26 cellular contexts compared by ENCODE assay signal in genomic region chr14:93337143-93337753, GRCh38. TPM values are rescaled to one million over a fixed set of nuclear protein-coding genes. Genes with fewer than 3 reads are reported as not detected.
DNase-seq lines count a peak whose midpoint lies in the region; ATAC-seq, FAIRE-seq and TF ChIP-seq lines count a peak whose summit lies in the region.
"Had no signal": no experiment of that assay in that cellular context is flagged by ENCODE, and none has a peak within 500 bp of the region (broad histone marks: within the 10 kb centered on the region; RNA-seq: fewer than 3 reads in every experiment).

No MANE protein-coding gene starts in this region.

- no peak overlapping the region for H3K4me2 ChIP-seq in HepG2 (ENCODE audit: low read depth, low read length)
- H3K4me2 ChIP-seq in OCI-LY7 (ENCODE audit: low read length): no peak overlapping the region
- H3K4me2 ChIP-seq: smooth muscle cell had no signal

- H2AFZ ChIP-seq in HepG2 (ENCODE audit: low read length): no peak overlapping the region
- no peak overlapping the region for H2AFZ ChIP-seq in OCI-LY7 (ENCODE audit: low read length)

- H3K4me3 ChIP-seq in HepG2 (replicated peaks in 1 of 3; ENCODE audit: insufficient read depth in 1 of 3, low read depth in 2 of 3, low read length in 3 of 3) (no peak overlapping the region), right lobe of liver (no peak overlapping the region), OCI-LY7 (ENCODE audit: low read depth, low read length, poor library complexity, severe bottlenecking) (no peak overlapping the region)
- H3K4me3 ChIP-seq: dorsolateral prefrontal cortex, pancreas, smooth muscle cell, testis had no signal

- no peak overlapping the region for H3K27ac ChIP-seq in HepG2 (ENCODE audit: extremely low read length, insufficient read depth, low read length)
- no peak overlapping the region for H3K27ac ChIP-seq in right lobe of liver
- no peak overlapping the region for H3K27ac ChIP-seq in OCI-LY7 (ENCODE audit: low read depth, low read length, poor library complexity, severe bottlenecking)
- H3K27ac ChIP-seq: 22Rv1, dorsolateral prefrontal cortex, pancreas, testis, VCaP had no signal

- peak; percentile 67 for TF ChIP-seq CTCF in HepG2 (CRISPR knock-in tag; IDR thresholded peaks at IDR 0.05)
- TF ChIP-seq CTCF in right lobe of liver (IDR thresholded peaks at IDR 0.05): no peak
- TF ChIP-seq CTCF in OCI-LY7 (conservative IDR thresholded peaks at IDR 0.05; ENCODE audit: low read length): no peak
- no peak for TF ChIP-seq CTCF in D721Med (IDR thresholded peaks at IDR 0.05; ENCODE audit: insufficient read depth, missing control alignments)

- WGBS in HepG2 (ENCODE audit: low lambda C conversion rate): 61% methylated on average over 4 of the region's 4 CpGs
- WGBS in right lobe of liver (ENCODE audit: insufficient coverage, low coverage, low lambda C conversion rate, missing lambda C conversion rate): 89% methylated on average over 4 of the region's 4 CpGs

- H3K79me2 ChIP-seq in HepG2 (ENCODE audit: insufficient read depth, low read length) (peaks cover 3% of the 10 kb centered on the region), OCI-LY7 (ENCODE audit: insufficient read depth, low read depth, low read length) (peaks cover 13% of the 10 kb centered on the region; the same call in 1 of the 2 replicates)

- intact Hi-C loops in HepG2 (cut with micrococcal nuclease; ENCODE audit: unreplicated experiment): loop anchor here (10.0 kb wide), 1 partner anchor 52 kb away; no protein-coding TSS in a partner anchor
- intact Hi-C loops in right lobe of liver (cut with DNase I): no loop called here
- intact Hi-C loops in OCI-LY7 (cut with micrococcal nuclease; ENCODE audit: unreplicated experiment): loop anchor here (10.0 kb wide), 1 partner anchor 222 kb away; the partner anchor contains the start of gene ITPK1

- POLR2A ChIA-PET in HepG2 (lab: Yijun Ruan, JAX): no interaction called here
- POLR2A ChIA-PET in OCI-LY7 (lab: Charles Lee): interaction anchor here (0.7 kb wide), 1 partner anchor 300 kb away, joined by 3 read pairs; no protein-coding TSS in a partner anchor

- no peak overlapping the region for H3K9ac ChIP-seq in HepG2 (ENCODE audit: insufficient read depth, low read depth, low read length)

- H3K9me2 ChIP-seq in OCI-LY7 (ENCODE audit: insufficient read depth, low read length): no peaks in the 10 kb centered on the region

- H3K36me3 ChIP-seq in HepG2 (replicated peaks in 1 of 2; ENCODE audit: control insufficient read depth in 1 of 2, insufficient read depth in 2 of 2, low read length in 2 of 2) (no peaks in the 10 kb centered on the region), right lobe of liver (no peaks in the 10 kb centered on the region), OCI-LY7 (ENCODE audit: insufficient read depth, low read length) (no peaks in the 10 kb centered on the region; the same call in 1 of the 2 replicates)
- H3K36me3 ChIP-seq: pancreas had no signal

- CTCF ChIA-PET in HepG2 (lab: Yijun Ruan, JAX; ENCODE audit: low intra/inter-chr PET ratio, low total read pairs) (no interaction called here), OCI-LY7 (lab: Charles Lee; ENCODE audit: unreplicated experiment) (no interaction called here)

- TF ChIP-seq EP300 in HepG2 (IDR thresholded peaks at IDR 0.05; ENCODE audit: low read depth in 2 of 2, low read length in 2 of 2) (no peak), HepG2 (CRISPR knock-in tag; IDR thresholded peaks at IDR 0.05; ENCODE audit: borderline replicate concordance) (no peak)

- H3K9me3 ChIP-seq in HepG2 (ENCODE audit: low read length) (peaks cover 16% of the 10 kb centered on the region), right lobe of liver (no peaks in the 10 kb centered on the region), OCI-LY7 (ENCODE audit: low read length) (peaks cover 22% of the 10 kb centered on the region; the same call in 1 of the 2 replicates)
- H3K9me3 ChIP-seq: pancreas, testis had no signal

- ATAC-seq in HepG2 (peak; percentile 22; the same call in 1 of the 3 replicates), right lobe of liver (no peak)
- peak; percentile 34 for ATAC-seq in stimulated activated naive CD8-positive, alpha-beta T cell treated with anti-CD3 and anti-CD28 coated beads, Interleukin-15, Interleukin-2, amounts not matched to agents 100 U/mL and 50 U/mL, for 24 hours
- ATAC-seq: pancreas; stimulated activated naive B cell treated with anti-CD40 and anti-IgM and Interleukin-4, amounts not matched to agents 10 μg/mL and 1 μg/mL and 100 μg/mL, for 72 hours had no signal

- TF ChIP-seq RAD21 in HepG2 (CRISPR knock-in tag; IDR thresholded peaks at IDR 0.05): no peak

- BruUV-seq in HepG2 (replicated peaks; lab: Mats Ljungman, UMichigan): no TSS peak
- no TSS peak for BruUV-seq in OCI-LY7 (replicated peaks; lab: Mats Ljungman, UMichigan)

- in situ Hi-C loops in HepG2 (cut with HindIII; ENCODE audit: extremely low pct_ligation_motif_present, low pct_unique_long_range_greater_than_20kb): no loop called here

- FAIRE-seq in HepG2 (lab: Jason Lieb, UNC): no peak
- no peak for FAIRE-seq in D721Med (lab: Jason Lieb, UNC)
- FAIRE-seq: pancreas, urothelium cell line had no signal

- TF ChIP-seq POLR2A in HepG2 (IDR thresholded peaks at IDR 0.05; ENCODE audit: insufficient read depth in 1 of 2, low read depth in 2 of 2, low read length in 2 of 2): no peak
- no peak for TF ChIP-seq POLR2A in right lobe of liver (IDR thresholded peaks at IDR 0.05)

- DNase-seq in DMS 273 (lab: John Stamatoyannopoulos, UW; ENCODE audit: unreplicated experiment) (peak; percentile 24), DMS 273 treated with DMSO at 0.1 percent for 48 hours (lab: John Stamatoyannopoulos, UW) (no peak), HepG2 (ENCODE audit: low spot score) (no peak), right lobe of liver (no peak), OCI-LY7 (ENCODE audit: low spot score) (peak; percentile 21), D721Med (ENCODE audit: insufficient read length, low spot score) (no peak), T-helper 1 cell (no peak)
- peak; percentile 27 for DNase-seq in stimulated activated naive CD8-positive, alpha-beta T cell treated with anti-CD3 and anti-CD28 coated beads, Interleukin-15, Interleukin-2, amounts not matched to agents 100 U/mL and 50 U/mL, for 24 hours
- DNase-seq: activated effector memory CD4-positive, alpha-beta T cell treated with anti-CD3 and anti-CD28 coated beads, Interleukin-2, amount 50 U/mL, for 16 hours; CD4-positive, CD25-positive, alpha-beta regulatory T cell; dorsolateral prefrontal cortex; Karpas-422; NCI-H1436 treated with DMSO at 0.1 percent for 48 hours; retina; Right ventricle myocardium superior; stimulated activated CD4-positive, alpha-beta T cell treated with anti-CD3 and anti-CD28 coated beads, Interleukin-4, amount 100 ng/mL, for 4 hours; stimulated activated naive B cell treated with anti-CD40 and anti-IgM and Interleukin-4, amounts not matched to agents 10 μg/mL and 1 μg/mL and 100 μg/mL, for 72 hours; testis had no signal

- no peaks in the 10 kb centered on the region; a peak in 1 of 5 replicates for H3K27me3 ChIP-seq in HepG2 (ENCODE audit: control insufficient read depth in 1 of 2, insufficient read depth in 2 of 2, low read length in 2 of 2)
- no peaks in the 10 kb centered on the region for H3K27me3 ChIP-seq in right lobe of liver
- H3K27me3 ChIP-seq: dorsolateral prefrontal cortex, pancreas, testis had no signal

- H3K4me1 ChIP-seq in HepG2 (ENCODE audit: insufficient read depth, low read length) (peaks cover 23% of the 10 kb centered on the region), right lobe of liver (peaks cover 0 to 8% (median 0%) of the 10 kb centered on the region in 4 donors), OCI-LY7 (ENCODE audit: insufficient read depth, low read length, poor library complexity, severe bottlenecking) (peaks cover 12% of the 10 kb centered on the region)

- no peaks in the 10 kb centered on the region for H4K20me1 ChIP-seq in HepG2 (ENCODE audit: insufficient read depth, low read length)
- H4K20me1 ChIP-seq in OCI-LY7 (ENCODE audit: insufficient read depth, low read length): no peaks in the 10 kb centered on the region

RNA-seq across cellular contexts. Expression of gene BTBD7, which starts 4.4 kb away (rescaled TPM):
- total RNA-seq in HepG2 (2016; rRNA removed; fragmentation: Illumina TruSeq; extraction: Trizol) (15.2 and 19.9 TPM in 2 replicates), right lobe of liver (10 to 100 TPM in 4 of 6 experiments, 1 to 10 TPM in 2; 8.1 to 14.3 (median 11.0) TPM), OCI-LY7 (2022) (19.6 and 23.5 TPM in 2 replicates)
- total RNA-seq in HepG2 (2016; cell fraction: cytosol; rRNA removed; fragmentation: Illumina TruSeq; extraction: Trizol; ENCODE audit: low read depth): 25.9 and 26.4 TPM in 2 replicates
- total RNA-seq in HepG2 (2016; cell fraction: insoluble cytoplasmic fraction; rRNA removed; fragmentation: Illumina TruSeq; extraction: Trizol): 12.9 and 17.5 TPM in 2 replicates
- 21.6 and 25.2 TPM in 2 replicates for total RNA-seq in HepG2 (2016; cell fraction: membrane; rRNA removed; fragmentation: Illumina TruSeq; extraction: Trizol)
- total RNA-seq in HepG2 (2016; cell fraction: nucleus; rRNA removed; fragmentation: Illumina TruSeq; extraction: Trizol): 14.3 and 17.4 TPM in 2 replicates
- 9.7 and 11.6 TPM in 2 replicates for polyA plus RNA-seq in HepG2 (2011; rRNA removed)
- 7.2 and 8.0 TPM in 2 replicates for polyA plus RNA-seq in HepG2 (2011; cell fraction: cytosol; rRNA removed)
- polyA plus RNA-seq in HepG2 (2011; cell fraction: nucleus; rRNA removed): 7.6 and 8.4 TPM in 2 replicates
- polyA plus RNA-seq in HepG2 (2012): 8.0 and 8.5 TPM in 2 replicates
- polyA plus RNA-seq in HepG2 (2016; cell fraction: cytosol; fragmentation: Illumina TruSeq; extraction: Trizol; ENCODE audit: low read depth): 2.0 and 2.3 TPM in 2 replicates
- polyA plus RNA-seq in HepG2 (2016; cell fraction: insoluble cytoplasmic fraction; fragmentation: Illumina TruSeq; extraction: Trizol; ENCODE audit: low read depth): 13.9 and 15.1 TPM in 2 replicates
- polyA plus RNA-seq in HepG2 (2016; cell fraction: membrane; fragmentation: Illumina TruSeq; extraction: Trizol; ENCODE audit: low read depth): 6.0 and 7.2 TPM in 2 replicates
- polyA plus RNA-seq in HepG2 (2016; cell fraction: nucleus; fragmentation: Illumina TruSeq; extraction: Trizol; ENCODE audit: insufficient read depth, low read depth): 19.2 and 19.5 TPM in 2 replicates
- polyA minus RNA-seq in HepG2 (2011; rRNA and poly(A)+ RNA removed; ENCODE audit: low replicate concordance): 28.3 and 39.7 TPM in 2 replicates
- 13.5 and 16.3 TPM in 2 replicates for polyA minus RNA-seq in HepG2 (2011; cell fraction: cytosol; rRNA and poly(A)+ RNA removed)
- 18.5 and 23.7 TPM in 2 replicates for polyA minus RNA-seq in HepG2 (2011; cell fraction: nucleus; rRNA and poly(A)+ RNA removed)
- 9.7 and 10.7 TPM in 2 replicates for total RNA-seq in OCI-LY7 (2014; rRNA removed; shearing (Covaris generic))

RNA-seq across cellular contexts. Expression of gene COX8C, which starts 9.7 kb away (rescaled TPM):
- total RNA-seq in HepG2 (2016; rRNA removed; fragmentation: Illumina TruSeq; extraction: Trizol) (not detected in 2 replicates), right lobe of liver (not detected), OCI-LY7 (2022) (not detected in 2 replicates)
- not detected in 2 replicates for total RNA-seq in HepG2 (2016; cell fraction: cytosol; rRNA removed; fragmentation: Illumina TruSeq; extraction: Trizol; ENCODE audit: low read depth)
- not detected in 2 replicates for total RNA-seq in HepG2 (2016; cell fraction: insoluble cytoplasmic fraction; rRNA removed; fragmentation: Illumina TruSeq; extraction: Trizol)
- not detected in 2 replicates for total RNA-seq in HepG2 (2016; cell fraction: membrane; rRNA removed; fragmentation: Illumina TruSeq; extraction: Trizol)
- not detected in 2 replicates for total RNA-seq in HepG2 (2016; cell fraction: nucleus; rRNA removed; fragmentation: Illumina TruSeq; extraction: Trizol)
- not detected in 2 replicates for polyA plus RNA-seq in HepG2 (2011; rRNA removed)
- not detected in 2 replicates for polyA plus RNA-seq in HepG2 (2011; cell fraction: cytosol; rRNA removed)
- polyA plus RNA-seq in HepG2 (2011; cell fraction: nucleus; rRNA removed): not detected in 2 replicates
- polyA plus RNA-seq in HepG2 (2012): not detected in 2 replicates
- polyA plus RNA-seq in HepG2 (2016; cell fraction: cytosol; fragmentation: Illumina TruSeq; extraction: Trizol; ENCODE audit: low read depth): not detected in 2 replicates
- not detected in 2 replicates for polyA plus RNA-seq in HepG2 (2016; cell fraction: insoluble cytoplasmic fraction; fragmentation: Illumina TruSeq; extraction: Trizol; ENCODE audit: low read depth)
- not detected in 2 replicates for polyA plus RNA-seq in HepG2 (2016; cell fraction: membrane; fragmentation: Illumina TruSeq; extraction: Trizol; ENCODE audit: low read depth)
- not detected in 2 replicates for polyA plus RNA-seq in HepG2 (2016; cell fraction: nucleus; fragmentation: Illumina TruSeq; extraction: Trizol; ENCODE audit: insufficient read depth, low read depth)
- polyA minus RNA-seq in HepG2 (2011; rRNA and poly(A)+ RNA removed; ENCODE audit: low replicate concordance): not detected in 2 replicates
- polyA minus RNA-seq in HepG2 (2011; cell fraction: cytosol; rRNA and poly(A)+ RNA removed): not detected in 2 replicates
- polyA minus RNA-seq in HepG2 (2011; cell fraction: nucleus; rRNA and poly(A)+ RNA removed): not detected in 2 replicates
- not detected in 2 replicates for total RNA-seq in OCI-LY7 (2014; rRNA removed; shearing (Covaris generic))
- total RNA-seq: CD4-positive, CD25-positive, alpha-beta regulatory T cell; cerebellum; NCI-H460; pancreas; smooth muscle cell had no signal
- polyA plus RNA-seq: neural cell, pancreas, smooth muscle cell had no signal

Comparison
In these comparisons a context has a peak if more than half of its experiments do, and no peak if none do; other contexts are left out.
1. DNase-seq: peak in DMS 273 (single experiment), OCI-LY7 (single experiment) and stimulated activated naive CD8-positive, alpha-beta T cell treated with anti-CD3 and anti-CD28 coated beads, Interleukin-15, Interleukin-2, amounts not matched to agents 100 U/mL and 50 U/mL, for 24 hours (single experiment); none in DMS 273 treated with DMSO at 0.1 percent for 48 hours (single experiment), HepG2 (single experiment), right lobe of liver (0 of 3), D721Med (single experiment) and T-helper 1 cell (0 of 5).
2. ATAC-seq: peak in HepG2 (single experiment) and stimulated activated naive CD8-positive, alpha-beta T cell treated with anti-CD3 and anti-CD28 coated beads, Interleukin-15, Interleukin-2, amounts not matched to agents 100 U/mL and 50 U/mL, for 24 hours (single experiment); none in right lobe of liver (0 of 4).
3. intact Hi-C loops: an anchor here in HepG2 (10.0 kb wide) and OCI-LY7 (10.0 kb wide); none called in right lobe of liver.